15 cellular contexts compared by ENCODE assay signal in the genomic region with DNA sequence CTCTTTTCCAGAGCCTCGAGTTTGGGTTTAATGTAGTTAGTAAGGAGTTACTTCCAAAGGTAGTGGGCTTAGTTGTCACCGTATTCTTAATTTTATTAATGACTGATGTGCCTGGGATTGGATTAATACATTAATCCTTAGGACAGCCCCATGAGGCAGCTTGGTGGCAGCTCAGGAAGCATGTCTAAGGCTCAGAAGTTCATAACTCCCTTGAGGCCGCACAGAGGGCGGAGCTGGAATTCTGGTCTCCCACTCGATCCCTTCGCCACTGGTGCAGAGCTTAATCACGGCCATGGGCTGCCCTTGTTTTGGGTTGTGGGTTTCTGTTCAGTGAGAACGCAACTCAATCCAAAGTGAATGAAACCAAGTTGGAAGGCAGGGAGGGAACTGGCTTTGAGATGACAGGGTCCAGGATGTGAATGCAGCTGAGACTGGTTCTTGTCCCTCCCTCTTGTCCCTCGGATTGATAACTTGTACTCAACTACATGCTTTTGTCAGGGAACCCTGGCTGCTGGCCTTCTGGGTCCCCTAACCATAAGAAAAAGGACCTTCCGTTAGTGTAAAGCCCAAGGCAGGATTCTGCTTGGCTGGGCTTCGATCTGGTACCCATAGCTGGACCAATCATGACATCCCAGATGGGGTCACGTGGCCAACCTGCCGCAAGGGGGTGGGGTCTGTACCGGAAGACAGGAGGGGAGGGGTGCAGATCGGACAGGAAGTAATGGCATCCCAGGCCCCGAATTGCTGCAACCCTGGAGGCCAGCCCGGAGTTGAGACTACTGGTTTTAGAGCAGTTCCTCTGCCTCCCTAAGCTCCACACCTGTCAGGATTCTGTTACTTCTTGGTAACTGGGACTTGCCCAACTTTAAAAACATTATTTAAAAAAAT. TPM values are rescaled to one million over a fixed set of nuclear protein-coding genes. Genes with fewer than 3 reads are reported as not detected.
DNase-seq lines count a peak whose midpoint lies in the region; ATAC-seq and TF ChIP-seq lines count a peak whose summit lies in the region.
"Had no signal": no experiment of that assay in that cellular context is flagged by ENCODE, and none has a peak within 500 bp of the region (broad histone marks: within the 10 kb centered on the region; RNA-seq: fewer than 3 reads in every experiment).

No MANE protein-coding gene starts in this region.

- H3K27ac ChIP-seq in MM.1S (ENCODE audit: low read length), result no peak overlapping the region
- no peak overlapping the region for H3K27ac ChIP-seq in trophoblast cell (ENCODE audit: low read depth, low read length)
- H3K27ac ChIP-seq: thyroid gland had no signal

- no peaks in the 10 kb centered on the region for H3K27me3 ChIP-seq in MM.1S (replicated peaks; ENCODE audit: insufficient read depth, low read length)
- H3K27me3 ChIP-seq in trophoblast cell (ENCODE audit: insufficient read depth, low read length), result no peaks in the 10 kb centered on the region
- H3K27me3 ChIP-seq: thyroid gland had no signal

- H3K79me2 ChIP-seq in MM.1S (ENCODE audit: low read length) (no peaks in the 10 kb centered on the region), trophoblast cell (ENCODE audit: control insufficient read depth, insufficient read depth, low read length, poor library complexity) (no peaks in the 10 kb centered on the region)

- H3K18ac ChIP-seq in trophoblast cell (ENCODE audit: low read length), result no peak overlapping the region

- CTCF ChIA-PET in activated CD8-positive, alpha-beta memory T cell treated with anti-CD3 and anti-CD28 coated beads, Interleukin-2, amount 10 ng/mL, durations not matched to agents 7 days and 5 days (lab: Charles Lee), result interaction anchor here (0.9 to 4.0 kb wide), 3 partner anchors 30 to 171 kb away, joined by 3 to 18 read pairs (median 5); no protein-coding TSS in a partner anchor

- WGBS in trophoblast cell (ENCODE audit: extremely low coverage, insufficient coverage, insufficient read length), result no CpG with 5 or more reads among the region's 17 CpGs

- H3K27ac Mint-ChIP-seq in activated CD8-positive, alpha-beta memory T cell treated with anti-CD3 and anti-CD28 coated beads, Interleukin-2, amount 10 ng/mL, durations not matched to agents 7 days and 5 days, result no peak overlapping the region

- peak; percentile 27 for ATAC-seq in activated CD8-positive, alpha-beta memory T cell treated with anti-CD3 and anti-CD28 coated beads, Interleukin-2, amount 10 ng/mL, durations not matched to agents 7 days and 5 days
- ATAC-seq in GM21528 (IDR thresholded peaks at IDR 0.05; ENCODE audit: low FRiP score, unreplicated experiment), result no peak

- H4K20me1 ChIP-seq in MM.1S (ENCODE audit: insufficient read depth, low read length), result no peaks in the 10 kb centered on the region

- peaks cover 3% of the 10 kb centered on the region for H3K4me1 Mint-ChIP-seq in activated CD8-positive, alpha-beta memory T cell treated with anti-CD3 and anti-CD28 coated beads, Interleukin-2, amount 10 ng/mL, durations not matched to agents 7 days and 5 days

- no peaks in the 10 kb centered on the region for H3K27me3 Mint-ChIP-seq in activated CD8-positive, alpha-beta memory T cell treated with anti-CD3 and anti-CD28 coated beads, Interleukin-2, amount 10 ng/mL, durations not matched to agents 7 days and 5 days

- no peak overlapping the region for H4K12ac ChIP-seq in trophoblast cell (ENCODE audit: low read depth, low read length)

- H3K36me3 Mint-ChIP-seq in activated CD8-positive, alpha-beta memory T cell treated with anti-CD3 and anti-CD28 coated beads, Interleukin-2, amount 10 ng/mL, durations not matched to agents 7 days and 5 days, result no peaks in the 10 kb centered on the region

- no peak overlapping the region for H2AK5ac ChIP-seq in trophoblast cell (ENCODE audit: low read length)

- H2AFZ ChIP-seq in MM.1S (ENCODE audit: low read length) (0 out of 2 replicates have a peak overlapping the region, but pooled peaks have one; percentile 5), trophoblast cell (ENCODE audit: insufficient read depth, low read length, poor library complexity) (no peak overlapping the region)

- H3K9me3 Mint-ChIP-seq in activated CD8-positive, alpha-beta memory T cell treated with anti-CD3 and anti-CD28 coated beads, Interleukin-2, amount 10 ng/mL, durations not matched to agents 7 days and 5 days (ENCODE audit: low read depth), result no peaks in the 10 kb centered on the region

- H3K4me1 ChIP-seq in MM.1S (ENCODE audit: low read length), result no peaks in the 10 kb centered on the region
- H3K4me1 ChIP-seq in trophoblast cell (ENCODE audit: control insufficient read depth in 1 of 2, insufficient read depth in 2 of 2, low read length in 2 of 2), result no peaks in the 10 kb centered on the region
- H3K4me1 ChIP-seq: thyroid gland had no signal

- H3K4me3 ChIP-seq in MM.1S (ENCODE audit: low read length), result no peak overlapping the region
- no peak overlapping the region for H3K4me3 ChIP-seq in trophoblast cell (ENCODE audit: low read depth, low read length)
- H3K4me3 ChIP-seq: thyroid gland had no signal

- no peak overlapping the region for H4K8ac ChIP-seq in trophoblast cell (ENCODE audit: low read depth, low read length)

- no peak overlapping the region for H3K4me2 ChIP-seq in MM.1S (ENCODE audit: low read depth, low read length)
- no peak overlapping the region for H3K4me2 ChIP-seq in trophoblast cell (ENCODE audit: low read length)

- TF ChIP-seq CTCF in MM.1S (IDR thresholded peaks at IDR 0.05; ENCODE audit: low read length), result no peak

- no peaks in the 10 kb centered on the region for H3K9me2 ChIP-seq in MM.1S (replicated peaks; ENCODE audit: insufficient read depth, low read length)

- no peak overlapping the region for H3K14ac ChIP-seq in trophoblast cell (ENCODE audit: low read length)

- H3K9ac ChIP-seq in MM.1S (ENCODE audit: low read length) (no peak overlapping the region), trophoblast cell (ENCODE audit: low read length) (no peak overlapping the region)

- H2BK120ac ChIP-seq in trophoblast cell (ENCODE audit: insufficient read depth, low read length, poor library complexity), result no peak overlapping the region

- no peaks in the 10 kb centered on the region for H3K79me1 ChIP-seq in trophoblast cell (ENCODE audit: low read length)

- H3K36me3 ChIP-seq in MM.1S (replicated peaks; ENCODE audit: insufficient read depth, low read length), result no peaks in the 10 kb centered on the region
- H3K36me3 ChIP-seq in trophoblast cell (ENCODE audit: control insufficient read depth in 1 of 2, insufficient read depth in 2 of 2, low read length in 2 of 2), result peaks cover 2 to 3% of the 10 kb centered on the region in 2 experiments
- H3K36me3 ChIP-seq: thyroid gland had no signal

- H4K91ac ChIP-seq in trophoblast cell (ENCODE audit: low read depth, low read length), result no peak overlapping the region

- no peak overlapping the region for H2BK12ac ChIP-seq in trophoblast cell (ENCODE audit: low read length)

- no peaks in the 10 kb centered on the region for H3F3A ChIP-seq in MM.1S (ENCODE audit: insufficient read depth, low read length)

- DNase-seq in activated CD8-positive, alpha-beta memory T cell treated with anti-CD3 and anti-CD28 coated beads, Interleukin-2, amount 10 ng/mL, durations not matched to agents 7 days and 5 days, result peak; percentile 55
- no peak for DNase-seq in activated CD8-positive, alpha-beta memory T cell treated with anti-CD3 and anti-CD28 coated beads, Interleukin-2, amount 50 U/mL, for 4 hours
- no peak for DNase-seq in MM.1S
- peak; percentile 46 to 52 for DNase-seq in activated T-cell treated with anti-CD3 and anti-CD28 coated beads, Interleukin-2, amount 50 U/mL, for 48 hours
- DNase-seq in stimulated activated CD8-positive, alpha-beta memory T cell treated with anti-CD3 and anti-CD28 coated beads, Interleukin-15, amount 100 ng/mL, for 48 hours (ENCODE audit: low read depth in 2 of 2), result peak; percentile 7 to 16
- DNase-seq in AG08395 (ENCODE audit: low spot score), result no peak
- DNase-seq in trophoblast cell, result no peak
- DNase-seq: effector CD8-positive, alpha-beta T cell; GOT3; KG1; NCI-H2227 treated with DMSO at 0.1 percent for 48 hours; SHP77 treated with DMSO at 0.1 percent for 48 hours; thyroid gland had no signal

- H3K9me3 ChIP-seq in MM.1S (replicated peaks; ENCODE audit: insufficient read depth, low read length), result no peaks in the 10 kb centered on the region
- H3K9me3 ChIP-seq in trophoblast cell (ENCODE audit: insufficient read depth, low read depth, low read length), result no peaks in the 10 kb centered on the region
- H3K9me3 ChIP-seq: thyroid gland had no signal

- no peak overlapping the region for H2BK5ac ChIP-seq in trophoblast cell (ENCODE audit: low read depth, low read length, poor library complexity)

- no peak overlapping the region for H3K23ac ChIP-seq in trophoblast cell (ENCODE audit: low read length)

- no peak overlapping the region for H3K4ac ChIP-seq in trophoblast cell (ENCODE audit: low read depth, low read length)

- H3K4me3 Mint-ChIP-seq in activated CD8-positive, alpha-beta memory T cell treated with anti-CD3 and anti-CD28 coated beads, Interleukin-2, amount 10 ng/mL, durations not matched to agents 7 days and 5 days, result no peak overlapping the region

RNA-seq across cellular contexts. Expression of gene SNX20, which starts 45.4 kb away (rescaled TPM):
- 10 to 100 TPM; 60.0 to 72.1 TPM for total RNA-seq in activated CD8-positive, alpha-beta memory T cell treated with anti-CD3 and anti-CD28 coated beads, Interleukin-2, amount 10 ng/mL, durations not matched to agents 7 days and 5 days
- not detected in 2 replicates for polyA plus RNA-seq in trophoblast cell (2013)
- total RNA-seq: astrocyte had no signal

RNA-seq across cellular contexts. Expression of gene NOD2, which starts 57.7 kb away (rescaled TPM):
- 10 to 100 TPM in 1 of 2 experiments, 1 to 10 TPM in 1; 6.5 to 10.7 TPM for total RNA-seq in activated CD8-positive, alpha-beta memory T cell treated with anti-CD3 and anti-CD28 coated beads, Interleukin-2, amount 10 ng/mL, durations not matched to agents 7 days and 5 days
- 0.08 and 0.11 TPM in 2 replicates for polyA plus RNA-seq in trophoblast cell (2013)
- total RNA-seq: astrocyte had no signal

Comparison
In these comparisons a context has a peak if more than half of its experiments do, and no peak if none do; other contexts are left out.
1. DNase-seq: peak in activated CD8-positive, alpha-beta memory T cell treated with anti-CD3 and anti-CD28 coated beads, Interleukin-2, amount 10 ng/mL, durations not matched to agents 7 days and 5 days (single experiment), activated T-cell treated with anti-CD3 and anti-CD28 coated beads, Interleukin-2, amount 50 U/mL, for 48 hours (2 of 2) and stimulated activated CD8-positive, alpha-beta memory T cell treated with anti-CD3 and anti-CD28 coated beads, Interleukin-15, amount 100 ng/mL, for 48 hours (2 of 2); none in activated CD8-positive, alpha-beta memory T cell treated with anti-CD3 and anti-CD28 coated beads, Interleukin-2, amount 50 U/mL, for 4 hours (single experiment), MM.1S (single experiment), AG08395 (single experiment) and trophoblast cell (0 of 2).